Comparison of ENCODE assay signal across 1 cellular context in the genomic region with DNA sequence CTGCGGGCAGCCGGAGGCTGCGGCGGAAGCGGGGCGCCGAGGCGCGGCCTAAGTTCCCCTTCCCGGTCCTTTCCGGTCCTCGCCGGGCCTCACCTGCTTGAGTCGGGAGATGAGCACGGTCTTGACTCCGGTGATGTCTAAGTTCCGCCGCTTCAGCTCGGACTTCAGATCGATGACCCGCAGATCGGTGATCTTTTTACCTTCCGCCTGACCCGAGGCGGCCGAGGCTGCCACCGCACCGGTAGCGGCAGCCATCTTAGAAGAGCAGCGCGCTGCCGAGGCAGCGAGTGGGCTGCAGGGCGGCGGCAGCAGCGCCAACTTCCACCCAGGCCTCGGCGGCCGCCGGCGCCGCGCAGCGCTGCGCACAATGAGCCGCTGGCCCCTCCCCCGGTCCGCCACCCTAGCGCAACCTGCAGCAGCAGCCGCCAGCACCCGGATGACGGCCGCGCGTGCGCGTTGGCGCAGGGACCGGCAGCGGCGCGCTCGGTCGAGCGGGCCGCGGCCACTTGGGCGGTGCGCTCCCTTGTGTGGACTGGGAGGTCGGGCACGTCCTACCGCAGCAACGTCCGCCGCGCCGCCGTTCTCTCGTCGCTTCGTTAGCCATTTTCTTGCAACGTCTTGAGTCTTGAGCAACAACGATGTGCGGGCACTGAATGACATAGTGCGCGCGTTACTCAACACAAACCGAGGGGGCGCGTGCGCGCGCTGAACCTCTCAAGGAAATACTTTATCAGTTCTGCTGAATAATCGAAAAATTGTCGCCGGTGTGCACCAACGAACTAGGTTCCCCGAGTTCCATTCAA.
TF ChIP-seq lines count a peak whose summit lies in the region.

A gene (minus strand): TSS at position 369 of the 803 bp plus-strand sequence. CDS start 114 bp downstream, at position 255.

TF ChIP-seq in HepG2, 621 proteins besides CTCF, POLR2A, EP300 and RAD21 (continued from another document and continues in another):
- TF ChIP-seq, protein P1, sequence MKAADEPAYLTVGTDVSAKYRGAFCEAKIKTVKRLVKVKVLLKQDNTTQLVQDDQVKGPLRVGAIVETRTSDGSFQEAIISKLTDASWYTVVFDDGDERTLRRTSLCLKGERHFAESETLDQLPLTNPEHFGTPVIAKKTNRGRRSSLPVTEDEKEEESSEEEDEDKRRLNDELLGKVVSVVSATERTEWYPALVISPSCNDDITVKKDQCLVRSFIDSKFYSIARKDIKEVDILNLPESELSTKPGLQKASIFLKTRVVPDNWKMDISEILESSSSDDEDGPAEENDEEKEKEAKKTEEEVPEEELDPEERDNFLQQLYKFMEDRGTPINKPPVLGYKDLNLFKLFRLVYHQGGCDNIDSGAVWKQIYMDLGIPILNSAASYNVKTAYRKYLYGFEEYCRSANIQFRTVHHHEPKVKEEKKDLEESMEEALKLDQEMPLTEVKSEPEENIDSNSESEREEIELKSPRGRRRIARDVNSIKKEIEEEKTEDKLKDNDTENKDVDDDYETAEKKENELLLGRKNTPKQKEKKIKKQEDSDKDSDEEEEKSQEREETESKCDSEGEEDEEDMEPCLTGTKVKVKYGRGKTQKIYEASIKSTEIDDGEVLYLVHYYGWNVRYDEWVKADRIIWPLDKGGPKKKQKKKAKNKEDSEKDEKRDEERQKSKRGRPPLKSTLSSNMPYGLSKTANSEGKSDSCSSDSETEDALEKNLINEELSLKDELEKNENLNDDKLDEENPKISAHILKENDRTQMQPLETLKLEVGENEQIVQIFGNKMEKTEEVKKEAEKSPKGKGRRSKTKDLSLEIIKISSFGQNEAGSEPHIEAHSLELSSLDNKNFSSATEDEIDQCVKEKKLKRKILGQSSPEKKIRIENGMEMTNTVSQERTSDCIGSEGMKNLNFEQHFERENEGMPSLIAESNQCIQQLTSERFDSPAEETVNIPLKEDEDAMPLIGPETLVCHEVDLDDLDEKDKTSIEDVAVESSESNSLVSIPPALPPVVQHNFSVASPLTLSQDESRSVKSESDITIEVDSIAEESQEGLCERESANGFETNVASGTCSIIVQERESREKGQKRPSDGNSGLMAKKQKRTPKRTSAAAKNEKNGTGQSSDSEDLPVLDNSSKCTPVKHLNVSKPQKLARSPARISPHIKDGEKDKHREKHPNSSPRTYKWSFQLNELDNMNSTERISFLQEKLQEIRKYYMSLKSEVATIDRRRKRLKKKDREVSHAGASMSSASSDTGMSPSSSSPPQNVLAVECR (CRISPR knock-in tag; IDR thresholded peaks at IDR 0.05; ENCODE audit: borderline replicate concordance): peak; percentile 89
- TF ChIP-seq ZNF274 (CRISPR knock-in tag; IDR thresholded peaks at IDR 0.05) (peak; percentile 21; the same call in 1 of the 2 replicates), SPEN (CRISPR knock-in tag; IDR thresholded peaks at IDR 0.05; ENCODE audit: low read depth) (peak; percentile 82; the same call in 1 of the 2 replicates), ARID2 (CRISPR knock-in tag; IDR thresholded peaks at IDR 0.05; ENCODE audit: borderline replicate concordance) (no peak), CCDC6 (CRISPR knock-in tag; IDR thresholded peaks at IDR 0.05) (peak; percentile 96), ZNF333 (CRISPR knock-in tag; IDR thresholded peaks at IDR 0.05; ENCODE audit: borderline replicate concordance) (peak; percentile 69; the same call in 1 of the 2 replicates), ZNF543 (CRISPR knock-in tag; IDR thresholded peaks at IDR 0.05) (no peak; the same call in 1 of the 2 replicates), HDAC6 (IDR thresholded peaks at IDR 0.05; ENCODE audit: low read depth, low read length) (no peak), CEBPB (IDR thresholded peaks at IDR 0.05; ENCODE audit: borderline replicate concordance, low read depth, low read length) (peak; percentile 93), ZNF75D (CRISPR knock-in tag; IDR thresholded peaks at IDR 0.05; ENCODE audit: borderline replicate concordance) (no peak), ZNF337 (CRISPR knock-in tag; IDR thresholded peaks at IDR 0.05; ENCODE audit: borderline replicate concordance, low read depth) (no peak), ZNF224 (CRISPR knock-in tag; IDR thresholded peaks at IDR 0.05) (no peak), ZC3H4 (CRISPR knock-in tag; IDR thresholded peaks at IDR 0.05; ENCODE audit: borderline replicate concordance) (no peak), MXD4 (CRISPR knock-in tag; IDR thresholded peaks at IDR 0.05) (peak; percentile 23; the same call in 1 of the 2 replicates), SIX4 (CRISPR knock-in tag; IDR thresholded peaks at IDR 0.05) (no peak), ZNF256 (CRISPR knock-in tag; conservative IDR thresholded peaks at IDR 0.05) (peak; percentile 78; the same call in 1 of the 2 replicates), HIVEP1 (CRISPR knock-in tag; IDR thresholded peaks at IDR 0.05) (peak; percentile 55; the same call in 1 of the 2 replicates), XRCC5 (optimal IDR thresholded peaks at IDR 0.05; ENCODE audit: low read length) (no peak), ZSCAN25 (CRISPR knock-in tag; IDR thresholded peaks at IDR 0.05) (0 out of 2 replicates have a peak, but pooled peaks have one; percentile 50), PITX1 (CRISPR knock-in tag; IDR thresholded peaks at IDR 0.05) (no peak; the same call in 1 of the 2 replicates), PAWR (CRISPR knock-in tag; IDR thresholded peaks at IDR 0.05; ENCODE audit: borderline replicate concordance) (no peak), HNRNPUL1 (IDR thresholded peaks at IDR 0.05; ENCODE audit: low read depth, low read length) (no peak), TEAD3 (CRISPR knock-in tag; optimal IDR thresholded peaks at IDR 0.05; ENCODE audit: borderline replicate concordance) (peak; percentile 6), CHD2 (IDR thresholded peaks at IDR 0.05; ENCODE audit: low read depth, low read length) (0 out of 2 replicates have a peak, but pooled peaks have one; percentile 10), HOXA3 (CRISPR knock-in tag; IDR thresholded peaks at IDR 0.05) (peak; percentile 88), CC2D1A (CRISPR knock-in tag; IDR thresholded peaks at IDR 0.05) (no peak), ZNF563 (CRISPR knock-in tag; IDR thresholded peaks at IDR 0.05) (peak; percentile 92), MBNL3 (CRISPR knock-in tag; conservative IDR thresholded peaks at IDR 0.05) (no peak), RFX1 (IDR thresholded peaks at IDR 0.05) (no peak), NFYB (CRISPR knock-in tag; IDR thresholded peaks at IDR 0.05) (no peak; the same call in 1 of the 2 replicates), SNAPC2 (CRISPR knock-in tag; IDR thresholded peaks at IDR 0.05) (no peak), ZBTB42 (CRISPR knock-in tag; IDR thresholded peaks at IDR 0.05) (no peak), PCBP1 (IDR thresholded peaks at IDR 0.05; ENCODE audit: borderline replicate concordance, low read depth, low read length) (no peak), ZNF326 (CRISPR knock-in tag; IDR thresholded peaks at IDR 0.05; ENCODE audit: borderline replicate concordance) (no peak), ZNF446 (CRISPR knock-in tag; IDR thresholded peaks at IDR 0.05) (peak; percentile 37; the same call in 1 of the 2 replicates), PHF8 (CRISPR knock-in tag; IDR thresholded peaks at IDR 0.05) (peak; percentile 99), HOXA9 (CRISPR knock-in tag; IDR thresholded peaks at IDR 0.05; ENCODE audit: borderline replicate concordance) (peak; percentile 78; the same call in 1 of the 2 replicates)
- TF ChIP-seq, protein P2, sequence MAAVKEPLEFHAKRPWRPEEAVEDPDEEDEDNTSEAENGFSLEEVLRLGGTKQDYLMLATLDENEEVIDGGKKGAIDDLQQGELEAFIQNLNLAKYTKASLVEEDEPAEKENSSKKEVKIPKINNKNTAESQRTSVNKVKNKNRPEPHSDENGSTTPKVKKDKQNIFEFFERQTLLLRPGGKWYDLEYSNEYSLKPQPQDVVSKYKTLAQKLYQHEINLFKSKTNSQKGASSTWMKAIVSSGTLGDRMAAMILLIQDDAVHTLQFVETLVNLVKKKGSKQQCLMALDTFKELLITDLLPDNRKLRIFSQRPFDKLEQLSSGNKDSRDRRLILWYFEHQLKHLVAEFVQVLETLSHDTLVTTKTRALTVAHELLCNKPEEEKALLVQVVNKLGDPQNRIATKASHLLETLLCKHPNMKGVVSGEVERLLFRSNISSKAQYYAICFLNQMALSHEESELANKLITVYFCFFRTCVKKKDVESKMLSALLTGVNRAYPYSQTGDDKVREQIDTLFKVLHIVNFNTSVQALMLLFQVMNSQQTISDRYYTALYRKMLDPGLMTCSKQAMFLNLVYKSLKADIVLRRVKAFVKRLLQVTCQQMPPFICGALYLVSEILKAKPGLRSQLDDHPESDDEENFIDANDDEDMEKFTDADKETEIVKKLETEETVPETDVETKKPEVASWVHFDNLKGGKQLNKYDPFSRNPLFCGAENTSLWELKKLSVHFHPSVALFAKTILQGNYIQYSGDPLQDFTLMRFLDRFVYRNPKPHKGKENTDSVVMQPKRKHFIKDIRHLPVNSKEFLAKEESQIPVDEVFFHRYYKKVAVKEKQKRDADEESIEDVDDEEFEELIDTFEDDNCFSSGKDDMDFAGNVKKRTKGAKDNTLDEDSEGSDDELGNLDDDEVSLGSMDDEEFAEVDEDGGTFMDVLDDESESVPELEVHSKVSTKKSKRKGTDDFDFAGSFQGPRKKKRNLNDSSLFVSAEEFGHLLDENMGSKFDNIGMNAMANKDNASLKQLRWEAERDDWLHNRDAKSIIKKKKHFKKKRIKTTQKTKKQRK (IDR thresholded peaks at IDR 0.05; ENCODE audit: low read length): no peak
- TF ChIP-seq, protein P3, sequence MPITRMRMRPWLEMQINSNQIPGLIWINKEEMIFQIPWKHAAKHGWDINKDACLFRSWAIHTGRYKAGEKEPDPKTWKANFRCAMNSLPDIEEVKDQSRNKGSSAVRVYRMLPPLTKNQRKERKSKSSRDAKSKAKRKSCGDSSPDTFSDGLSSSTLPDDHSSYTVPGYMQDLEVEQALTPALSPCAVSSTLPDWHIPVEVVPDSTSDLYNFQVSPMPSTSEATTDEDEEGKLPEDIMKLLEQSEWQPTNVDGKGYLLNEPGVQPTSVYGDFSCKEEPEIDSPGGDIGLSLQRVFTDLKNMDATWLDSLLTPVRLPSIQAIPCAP (CRISPR knock-in tag; IDR thresholded peaks at IDR 0.05; ENCODE audit: low read depth): peak; percentile 29
- TF ChIP-seq, protein P4, sequence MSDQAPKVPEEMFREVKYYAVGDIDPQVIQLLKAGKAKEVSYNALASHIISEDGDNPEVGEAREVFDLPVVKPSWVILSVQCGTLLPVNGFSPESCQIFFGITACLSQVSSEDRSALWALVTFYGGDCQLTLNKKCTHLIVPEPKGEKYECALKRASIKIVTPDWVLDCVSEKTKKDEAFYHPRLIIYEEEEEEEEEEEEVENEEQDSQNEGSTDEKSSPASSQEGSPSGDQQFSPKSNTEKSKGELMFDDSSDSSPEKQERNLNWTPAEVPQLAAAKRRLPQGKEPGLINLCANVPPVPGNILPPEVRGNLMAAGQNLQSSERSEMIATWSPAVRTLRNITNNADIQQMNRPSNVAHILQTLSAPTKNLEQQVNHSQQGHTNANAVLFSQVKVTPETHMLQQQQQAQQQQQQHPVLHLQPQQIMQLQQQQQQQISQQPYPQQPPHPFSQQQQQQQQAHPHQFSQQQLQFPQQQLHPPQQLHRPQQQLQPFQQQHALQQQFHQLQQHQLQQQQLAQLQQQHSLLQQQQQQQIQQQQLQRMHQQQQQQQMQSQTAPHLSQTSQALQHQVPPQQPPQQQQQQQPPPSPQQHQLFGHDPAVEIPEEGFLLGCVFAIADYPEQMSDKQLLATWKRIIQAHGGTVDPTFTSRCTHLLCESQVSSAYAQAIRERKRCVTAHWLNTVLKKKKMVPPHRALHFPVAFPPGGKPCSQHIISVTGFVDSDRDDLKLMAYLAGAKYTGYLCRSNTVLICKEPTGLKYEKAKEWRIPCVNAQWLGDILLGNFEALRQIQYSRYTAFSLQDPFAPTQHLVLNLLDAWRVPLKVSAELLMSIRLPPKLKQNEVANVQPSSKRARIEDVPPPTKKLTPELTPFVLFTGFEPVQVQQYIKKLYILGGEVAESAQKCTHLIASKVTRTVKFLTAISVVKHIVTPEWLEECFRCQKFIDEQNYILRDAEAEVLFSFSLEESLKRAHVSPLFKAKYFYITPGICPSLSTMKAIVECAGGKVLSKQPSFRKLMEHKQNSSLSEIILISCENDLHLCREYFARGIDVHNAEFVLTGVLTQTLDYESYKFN (CRISPR knock-in tag; conservative IDR thresholded peaks at IDR 0.05): 0 out of 2 replicates have a peak, but pooled peaks have one; percentile 16
- TF ChIP-seq, protein P5, sequence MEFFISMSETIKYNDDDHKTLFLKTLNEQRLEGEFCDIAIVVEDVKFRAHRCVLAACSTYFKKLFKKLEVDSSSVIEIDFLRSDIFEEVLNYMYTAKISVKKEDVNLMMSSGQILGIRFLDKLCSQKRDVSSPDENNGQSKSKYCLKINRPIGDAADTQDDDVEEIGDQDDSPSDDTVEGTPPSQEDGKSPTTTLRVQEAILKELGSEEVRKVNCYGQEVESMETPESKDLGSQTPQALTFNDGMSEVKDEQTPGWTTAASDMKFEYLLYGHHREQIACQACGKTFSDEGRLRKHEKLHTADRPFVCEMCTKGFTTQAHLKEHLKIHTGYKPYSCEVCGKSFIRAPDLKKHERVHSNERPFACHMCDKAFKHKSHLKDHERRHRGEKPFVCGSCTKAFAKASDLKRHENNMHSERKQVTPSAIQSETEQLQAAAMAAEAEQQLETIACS (CRISPR knock-in tag; IDR thresholded peaks at IDR 0.05): peak; percentile 87
- TF ChIP-seq, protein P6, sequence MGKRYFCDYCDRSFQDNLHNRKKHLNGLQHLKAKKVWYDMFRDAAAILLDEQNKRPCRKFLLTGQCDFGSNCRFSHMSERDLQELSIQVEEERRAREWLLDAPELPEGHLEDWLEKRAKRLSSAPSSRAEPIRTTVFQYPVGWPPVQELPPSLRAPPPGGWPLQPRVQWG (CRISPR knock-in tag; IDR thresholded peaks at IDR 0.05; ENCODE audit: borderline replicate concordance, low read depth): no peak
- TF ChIP-seq, protein P7, sequence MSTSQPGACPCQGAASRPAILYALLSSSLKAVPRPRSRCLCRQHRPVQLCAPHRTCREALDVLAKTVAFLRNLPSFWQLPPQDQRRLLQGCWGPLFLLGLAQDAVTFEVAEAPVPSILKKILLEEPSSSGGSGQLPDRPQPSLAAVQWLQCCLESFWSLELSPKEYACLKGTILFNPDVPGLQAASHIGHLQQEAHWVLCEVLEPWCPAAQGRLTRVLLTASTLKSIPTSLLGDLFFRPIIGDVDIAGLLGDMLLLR (CRISPR knock-in tag; IDR thresholded peaks at IDR 0.05): 0 out of 2 replicates have a peak, but pooled peaks have one; percentile 23
- TF ChIP-seq, protein P8, sequence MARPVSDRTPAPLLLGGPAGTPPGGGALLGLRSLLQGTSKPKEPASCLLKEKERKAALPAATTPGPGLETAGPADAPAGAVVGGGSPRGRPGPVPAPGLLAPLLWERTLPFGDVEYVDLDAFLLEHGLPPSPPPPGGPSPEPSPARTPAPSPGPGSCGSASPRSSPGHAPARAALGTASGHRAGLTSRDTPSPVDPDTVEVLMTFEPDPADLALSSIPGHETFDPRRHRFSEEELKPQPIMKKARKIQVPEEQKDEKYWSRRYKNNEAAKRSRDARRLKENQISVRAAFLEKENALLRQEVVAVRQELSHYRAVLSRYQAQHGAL (CRISPR knock-in tag; IDR thresholded peaks at IDR 0.05; ENCODE audit: not compliant biosample characterization): peak; percentile 54
- TF ChIP-seq, protein P9, sequence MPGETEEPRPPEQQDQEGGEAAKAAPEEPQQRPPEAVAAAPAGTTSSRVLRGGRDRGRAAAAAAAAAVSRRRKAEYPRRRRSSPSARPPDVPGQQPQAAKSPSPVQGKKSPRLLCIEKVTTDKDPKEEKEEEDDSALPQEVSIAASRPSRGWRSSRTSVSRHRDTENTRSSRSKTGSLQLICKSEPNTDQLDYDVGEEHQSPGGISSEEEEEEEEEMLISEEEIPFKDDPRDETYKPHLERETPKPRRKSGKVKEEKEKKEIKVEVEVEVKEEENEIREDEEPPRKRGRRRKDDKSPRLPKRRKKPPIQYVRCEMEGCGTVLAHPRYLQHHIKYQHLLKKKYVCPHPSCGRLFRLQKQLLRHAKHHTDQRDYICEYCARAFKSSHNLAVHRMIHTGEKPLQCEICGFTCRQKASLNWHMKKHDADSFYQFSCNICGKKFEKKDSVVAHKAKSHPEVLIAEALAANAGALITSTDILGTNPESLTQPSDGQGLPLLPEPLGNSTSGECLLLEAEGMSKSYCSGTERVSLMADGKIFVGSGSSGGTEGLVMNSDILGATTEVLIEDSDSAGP (CRISPR knock-in tag; IDR thresholded peaks at IDR 0.05; ENCODE audit: borderline replicate concordance): peak; percentile 86
